In genomic region chr19:33212024-33212772, GRCh38 we compare ENCODE assay signal across 29 cellular contexts. TPM values are rescaled to one million over a fixed set of nuclear protein-coding genes. Genes with fewer than 3 reads are reported as not detected.
"Had no signal": no experiment of that assay in that cellular context is flagged by ENCODE, and none has a peak within 500 bp of the region (broad histone marks: within the 10 kb centered on the region; RNA-seq: fewer than 3 reads in every experiment).

No MANE protein-coding gene starts in this region.

- H3K4me2 ChIP-seq: neural progenitor cell had no signal

- H3K9me3 ChIP-seq: left ventricle myocardium inferior, ovary, sigmoid colon, spleen, suprapubic skin, thoracic aorta, tibial artery, upper lobe of right lung had no signal

- H3K4me1 Mint-ChIP-seq: natural killer cell; nephron progenitor cell; stimulated activated effector memory CD8-positive, alpha-beta T cell treated with anti-CD3 and anti-CD28 coated beads, Interleukin-12 subunit alpha, Interleukin-12 subunit beta, amount 100 ng/mL, for 72 hours had no signal

- H3K4me3 ChIP-seq: left ventricle myocardium inferior, lung, neural progenitor cell, ovary, sigmoid colon, spleen, suprapubic skin, thoracic aorta, tibial artery, upper lobe of right lung had no signal

- DNase-seq: hippocampal formation; left ventricle myocardium inferior; mesendoderm; naive B cell; natural killer cell; nephron progenitor cell; ovary; sigmoid colon; small intestine; spleen; stimulated activated CD4-positive, alpha-beta T cell treated with anti-CD3 and anti-CD28 coated beads, Interleukin-4, amount 100 ng/mL, for 24 hours; stimulated activated naive CD4-positive, alpha-beta T cell; tibial artery; trophoblast cell; upper lobe of right lung had no signal

- H3K36me3 Mint-ChIP-seq: mesothelial cell of epicardium; naive B cell; natural killer cell; neural progenitor cell; stimulated activated effector memory CD8-positive, alpha-beta T cell treated with anti-CD3 and anti-CD28 coated beads, Interleukin-12 subunit alpha, Interleukin-12 subunit beta, amount 100 ng/mL, for 72 hours had no signal

- H3K27ac Mint-ChIP-seq: mesothelial cell of epicardium; naive B cell; natural killer cell; nephron progenitor cell; progenitor cell of endocrine pancreas; stimulated activated effector memory CD8-positive, alpha-beta T cell treated with anti-CD3 and anti-CD28 coated beads, Interleukin-12 subunit alpha, Interleukin-12 subunit beta, amount 100 ng/mL, for 72 hours; stimulated activated naive CD8-positive, alpha-beta T cell treated with anti-CD3 and anti-CD28 coated beads, Interleukin-15, Interleukin-2, amounts not matched to agents 100 ng/mL and 50 ng/mL, for 24 hours had no signal

- H3K4me3 Mint-ChIP-seq: mesothelial cell of epicardium; naive B cell; natural killer cell; nephron progenitor cell; neural progenitor cell; stimulated activated effector memory CD8-positive, alpha-beta T cell treated with anti-CD3 and anti-CD28 coated beads, Interleukin-12 subunit alpha, Interleukin-12 subunit beta, amount 100 ng/mL, for 72 hours; stimulated activated naive CD8-positive, alpha-beta T cell treated with anti-CD3 and anti-CD28 coated beads, Interleukin-15, Interleukin-2, amounts not matched to agents 100 ng/mL and 50 ng/mL, for 24 hours had no signal

- H3K27me3 Mint-ChIP-seq: stimulated activated naive CD8-positive, alpha-beta T cell treated with anti-CD3 and anti-CD28 coated beads, Interleukin-15, Interleukin-2, amounts not matched to agents 100 ng/mL and 50 ng/mL, for 24 hours had no signal

- H3K4me1 ChIP-seq: left ventricle myocardium inferior, neural progenitor cell, sigmoid colon, suprapubic skin, tibial artery, upper lobe of right lung had no signal

- H3K9ac ChIP-seq: neural progenitor cell had no signal

- H2AFZ ChIP-seq: neural progenitor cell had no signal

- H3K27me3 ChIP-seq: neural progenitor cell, ovary, sigmoid colon, suprapubic skin, upper lobe of right lung had no signal

- H3K27ac ChIP-seq: left ventricle myocardium inferior, neural progenitor cell, ovary, sigmoid colon, spleen, suprapubic skin, thoracic aorta, tibial artery, upper lobe of right lung had no signal

- FAIRE-seq: keratinocyte, small intestine, urothelium cell line had no signal

- ATAC-seq: natural killer cell; right cardiac atrium; stimulated activated effector memory CD8-positive, alpha-beta T cell treated with anti-CD3 and anti-CD28 coated beads, Interleukin-12 subunit alpha, Interleukin-12 subunit beta, amount 100 ng/mL, for 72 hours; upper lobe of right lung had no signal

- H3K9me3 Mint-ChIP-seq: mesothelial cell of epicardium; naive B cell; natural killer cell; nephron progenitor cell; neural progenitor cell; stimulated activated effector memory CD8-positive, alpha-beta T cell treated with anti-CD3 and anti-CD28 coated beads, Interleukin-12 subunit alpha, Interleukin-12 subunit beta, amount 100 ng/mL, for 72 hours; stimulated activated naive CD8-positive, alpha-beta T cell treated with anti-CD3 and anti-CD28 coated beads, Interleukin-15, Interleukin-2, amounts not matched to agents 100 ng/mL and 50 ng/mL, for 24 hours had no signal

- H3K36me3 ChIP-seq: left ventricle myocardium inferior, neural progenitor cell, ovary, thoracic aorta, upper lobe of right lung had no signal

RNA-seq across cellular contexts. Expression of gene SLC7A10, which starts 13.5 kb away (rescaled TPM):
- total RNA-seq: left ventricle myocardium inferior, mononuclear cell, natural killer cell, ovary, pulmonary artery endothelial cell, renal cortical epithelial cell, right cardiac atrium, thoracic aorta had no signal
- polyA plus RNA-seq: keratinocyte, ovary had no signal
